ENCODE assay signal across 29 cellular contexts in genomic region chr16:3830625-3831254, GRCh38.
"Had no signal": no experiment of that assay in that cellular context is flagged by ENCODE, and none has a peak within 500 bp of the region (broad histone marks: within the 10 kb centered on the region; RNA-seq: fewer than 3 reads in every experiment).

No MANE protein-coding gene starts in this region.

- H3K27me3 ChIP-seq: ascending aorta, brain microvascular endothelial cell, gastrocnemius medialis, sigmoid colon, suprapubic skin, tibial artery had no signal

- DNase-seq: activated CD4-positive, alpha-beta T cell treated with anti-CD3 and anti-CD28 coated beads for 48 hours; activated CD4-positive, alpha-beta T cell treated with anti-CD3 and anti-CD28 coated beads, Interleukin-2, amount 50 U/mL, for 48 hours; activated CD8-positive, alpha-beta memory T cell treated with anti-CD3 and anti-CD28 coated beads for 24 hours; activated gamma-delta T cell; activated naive CD4-positive, alpha-beta T cell treated with anti-CD3 and anti-CD28 coated beads, Interleukin-2, amount 10 ng/mL, durations not matched to agents 7 days and 5 days; activated naive CD8-positive, alpha-beta T cell treated with anti-CD3 and anti-CD28 coated beads, Interleukin-2, amount 10 ng/mL, durations not matched to agents 7 days and 5 days; brain microvascular endothelial cell; dermis blood vessel endothelial cell; effector CD4-positive, alpha-beta T cell; gastrocnemius medialis; glutamatergic neuron; left ventricle myocardium inferior; posterior cingulate gyrus; sigmoid colon; small intestine; stimulated activated CD4-positive, alpha-beta T cell treated with anti-CD3 and anti-CD28 coated beads, Interleukin-1b, Interleukin-23, amount 100 ng/mL, for 48 hours; stimulated activated CD4-positive, alpha-beta T cell treated with anti-CD3 and anti-CD28 coated beads, Interleukin-4, amount 100 ng/mL, for 4 hours; stimulated activated CD8-positive, alpha-beta memory T cell treated with anti-CD3 and anti-CD28 coated beads, Interleukin-4, amount 100 ng/mL, for 48 hours; stimulated activated naive CD4-positive, alpha-beta T cell; T-helper 17 cell; T1000; tibial artery; WERI-Rb-1 had no signal

- H3K9me3 ChIP-seq: gastrocnemius medialis, sigmoid colon, suprapubic skin had no signal

- H3K27me3 Mint-ChIP-seq: activated naive CD4-positive, alpha-beta T cell treated with anti-CD3 and anti-CD28 coated beads, Interleukin-2, amount 10 ng/mL, durations not matched to agents 7 days and 5 days; activated naive CD8-positive, alpha-beta T cell treated with anti-CD3 and anti-CD28 coated beads, Interleukin-2, amount 10 ng/mL, durations not matched to agents 7 days and 5 days; central memory CD8-positive, alpha-beta T cell; T-helper 17 cell had no signal

- H3K36me3 ChIP-seq: ascending aorta, brain microvascular endothelial cell, gastrocnemius medialis, sigmoid colon, suprapubic skin had no signal

- H3K27ac ChIP-seq: ascending aorta, brain microvascular endothelial cell, epithelial cell of prostate, gastrocnemius medialis, left ventricle myocardium inferior, suprapubic skin, tibial artery, WERI-Rb-1 had no signal

- H3K4me3 ChIP-seq: ascending aorta, gastrocnemius medialis, left ventricle myocardium inferior, sigmoid colon, suprapubic skin, tibial artery had no signal

- H3K27ac Mint-ChIP-seq: activated naive CD4-positive, alpha-beta T cell treated with anti-CD3 and anti-CD28 coated beads, Interleukin-2, amount 10 ng/mL, durations not matched to agents 7 days and 5 days; activated naive CD8-positive, alpha-beta T cell treated with anti-CD3 and anti-CD28 coated beads, Interleukin-2, amount 10 ng/mL, durations not matched to agents 7 days and 5 days; activated T-helper 1 cell treated with anti-CD3 and anti-CD28 coated beads, Interleukin-12 subunit alpha, Interleukin-12 subunit beta, Interleukin-2, Interleukin-4 antibody, amounts not matched to agents 30 ng/mL and 10 ng/mL and 1 ng/mL, durations not matched to agents 14 hours and 24 hours and 36 hours had no signal

- H3K4me3 Mint-ChIP-seq: activated naive CD4-positive, alpha-beta T cell treated with anti-CD3 and anti-CD28 coated beads, Interleukin-2, amount 10 ng/mL, durations not matched to agents 7 days and 5 days; activated naive CD8-positive, alpha-beta T cell treated with anti-CD3 and anti-CD28 coated beads, Interleukin-2, amount 10 ng/mL, durations not matched to agents 7 days and 5 days; activated T-helper 1 cell treated with anti-CD3 and anti-CD28 coated beads, Interleukin-12 subunit alpha, Interleukin-12 subunit beta, Interleukin-2, Interleukin-4 antibody, amounts not matched to agents 30 ng/mL and 10 ng/mL and 1 ng/mL, durations not matched to agents 14 hours and 24 hours and 36 hours; central memory CD8-positive, alpha-beta T cell; nephron; T-helper 17 cell had no signal
